Comparison of ENCODE assay signal across 25 cellular contexts in the genomic region with DNA sequence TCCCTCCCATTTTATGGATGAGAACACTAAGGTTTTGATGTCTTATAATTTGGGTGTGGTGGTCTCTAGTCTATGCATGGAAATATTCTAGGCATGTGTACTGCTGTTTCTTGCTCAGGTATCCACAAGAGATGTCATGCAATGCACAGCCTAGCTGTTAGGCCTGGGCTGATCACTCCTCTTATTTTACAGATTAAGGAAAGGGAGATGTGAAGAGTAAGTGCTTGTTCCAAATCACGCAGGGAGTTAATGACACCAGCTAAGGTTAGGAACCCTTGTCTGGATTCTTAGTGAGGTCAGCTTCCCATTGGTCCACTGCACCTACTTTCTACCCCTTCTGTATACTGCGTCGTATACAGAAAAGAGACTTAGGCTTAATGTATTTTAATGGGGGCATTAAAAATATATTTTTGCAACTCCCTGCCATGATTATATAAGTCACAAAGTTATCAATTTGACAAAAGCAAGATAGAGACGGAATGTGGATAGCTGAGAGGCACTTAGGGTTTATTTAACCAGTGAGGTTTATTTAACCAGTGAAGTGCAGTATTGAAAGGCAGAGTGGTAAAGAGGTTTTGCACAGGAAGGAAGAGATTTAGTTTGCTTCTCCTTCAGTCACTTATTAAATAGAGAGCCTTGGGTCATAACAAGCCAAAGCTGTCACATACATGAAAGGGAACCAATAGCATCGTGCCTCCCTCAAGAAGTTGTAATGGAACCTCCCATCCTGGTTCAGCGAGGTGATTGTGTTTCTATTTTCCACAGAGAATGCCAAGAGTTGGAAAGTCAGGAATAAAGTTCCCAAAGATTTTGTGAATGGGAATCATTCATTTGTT.
DNase-seq lines count a peak whose midpoint lies in the region; ATAC-seq and TF ChIP-seq lines count a peak whose summit lies in the region.
"Had no signal": no experiment of that assay in that cellular context is flagged by ENCODE, and none has a peak within 500 bp of the region (broad histone marks: within the 10 kb centered on the region; RNA-seq: fewer than 3 reads in every experiment).

No MANE protein-coding gene starts in this region.

- no peak overlapping the region for H3K4me3 Mint-ChIP-seq in WTC11
- H3K4me3 Mint-ChIP-seq: activated CD4-positive, alpha-beta T cell treated with anti-CD3 and anti-CD28 coated beads, Interleukin-2, amount 10 ng/mL, durations not matched to agents 7 days and 5 days; activated naive CD8-positive, alpha-beta T cell treated with anti-CD3 and anti-CD28 coated beads for 36 hours; memory B cell; stimulated activated naive CD8-positive, alpha-beta T cell treated with anti-CD3 and anti-CD28 coated beads, Interleukin-15, amount 100 ng/mL, for 72 hours; T-helper 1 cell treated with Interleukin-12 subunit alpha and Interleukin-12 subunit beta and Interleukin-4 antibody, amounts not matched to agents 30 μg/mL and 1 μg/mL, for 36 hours had no signal

- H3K4me3 ChIP-seq in heart left ventricle (no peak overlapping the region), left lung (no peak overlapping the region), upper lobe of right lung (no peak overlapping the region)
- H3K4me3 ChIP-seq: Peyer's patch, tibial nerve had no signal

- no peaks in the 10 kb centered on the region for H3K27me3 ChIP-seq in heart left ventricle
- no peaks in the 10 kb centered on the region for H3K27me3 ChIP-seq in left lung
- no peaks in the 10 kb centered on the region for H3K27me3 ChIP-seq in upper lobe of right lung
- H3K27me3 ChIP-seq: BE2C, Peyer's patch, tibial nerve had no signal

- WGBS in heart left ventricle, 4 donors = 49 to 54% (median 50%) methylated on average over 6 of the region's 6 CpGs

- no peak overlapping the region for H3K27ac Mint-ChIP-seq in WTC11
- H3K27ac Mint-ChIP-seq: activated CD4-positive, alpha-beta T cell treated with anti-CD3 and anti-CD28 coated beads, Interleukin-2, amount 10 ng/mL, durations not matched to agents 7 days and 5 days; activated naive CD8-positive, alpha-beta T cell treated with anti-CD3 and anti-CD28 coated beads for 36 hours; memory B cell; naive B cell; stimulated activated naive CD8-positive, alpha-beta T cell treated with anti-CD3 and anti-CD28 coated beads, Interleukin-15, amount 100 ng/mL, for 72 hours; T-helper 1 cell treated with Interleukin-12 subunit alpha and Interleukin-12 subunit beta and Interleukin-4 antibody, amounts not matched to agents 30 μg/mL and 1 μg/mL, for 36 hours had no signal

- H3K36me3 ChIP-seq in heart left ventricle (peaks cover 0 to 13% (median under 1%) of the 10 kb centered on the region in 9 donors), left lung (peaks cover 0 to 4% of the 10 kb centered on the region in 2 donors), upper lobe of right lung (peaks cover 9% of the 10 kb centered on the region)
- H3K36me3 ChIP-seq: tibial nerve had no signal

- no peak for TF ChIP-seq POLR2A in heart left ventricle (IDR thresholded peaks at IDR 0.05)

- DNase-seq in heart left ventricle (no peak), cardiac septum (ENCODE audit: low spot score) (no peak), NCI-H510A treated with DMSO at 0.1 percent for 48 hours (lab: John Stamatoyannopoulos, UW) (peak; percentile 12), left lung (no peak), upper lobe of right lung (no peak), NCI-H524 (lab: John Stamatoyannopoulos, UW) (no peak), WTC11 (ENCODE audit: low spot score) (no peak)
- DNase-seq: activated CD4-positive, alpha-beta T cell treated with anti-CD3 and anti-CD28 coated beads, Interleukin-2, amount 10 ng/mL, durations not matched to agents 7 days and 5 days; activated naive CD8-positive, alpha-beta T cell treated with anti-CD3 and anti-CD28 coated beads for 36 hours; BE2C; COR-L47; Kasumi-1; kidney; naive B cell; NCI-H1048; NCI-H1930; NK-92 treated with Interleukin-12 subunit alpha and Interleukin-12 subunit beta, amount 100 ng/mL, for 24 hours; occipital lobe; Peyer's patch; retina; stimulated activated naive CD8-positive, alpha-beta T cell treated with anti-CD3 and anti-CD28 coated beads, Interleukin-15, amount 100 ng/mL, for 72 hours had no signal

- no peaks in the 10 kb centered on the region for H3K36me3 Mint-ChIP-seq in WTC11
- H3K36me3 Mint-ChIP-seq: memory B cell, naive B cell had no signal

- peaks cover 8% of the 10 kb centered on the region; the same call in 1 of the 2 replicates for H3K4me1 Mint-ChIP-seq in WTC11
- H3K4me1 Mint-ChIP-seq: activated CD4-positive, alpha-beta T cell treated with anti-CD3 and anti-CD28 coated beads, Interleukin-2, amount 10 ng/mL, durations not matched to agents 7 days and 5 days; activated naive CD8-positive, alpha-beta T cell treated with anti-CD3 and anti-CD28 coated beads for 36 hours; memory B cell; naive B cell; stimulated activated naive CD8-positive, alpha-beta T cell treated with anti-CD3 and anti-CD28 coated beads, Interleukin-15, amount 100 ng/mL, for 72 hours had no signal

- intact Hi-C loops in heart left ventricle (cut with DNase I) = no loop called here
- intact Hi-C loops in cardiac septum (cut with DNase I) = no loop called here
- intact Hi-C loops in left lung (cut with DNase I) = no loop called here
- intact Hi-C loops in upper lobe of right lung (cut with DNase I) = no loop called here

- CTCF ChIA-PET in WTC11 (lab: Charles Lee) = no interaction called here

- no peaks in the 10 kb centered on the region for H3K9me3 ChIP-seq in heart left ventricle
- no peaks in the 10 kb centered on the region for H3K9me3 ChIP-seq in left lung
- no peaks in the 10 kb centered on the region for H3K9me3 ChIP-seq in upper lobe of right lung
- H3K9me3 ChIP-seq: BE2C, Peyer's patch, tibial nerve had no signal

- TF ChIP-seq CTCF in heart left ventricle (IDR thresholded peaks at IDR 0.05) = no peak
- no peak for TF ChIP-seq CTCF in left lung (IDR thresholded peaks at IDR 0.05)
- TF ChIP-seq CTCF in upper lobe of right lung (IDR thresholded peaks at IDR 0.05) = no peak
- no peak for TF ChIP-seq CTCF in WTC11 (IDR thresholded peaks at IDR 0.05)

- no peaks in the 10 kb centered on the region for H3K9me3 Mint-ChIP-seq in WTC11
- H3K9me3 Mint-ChIP-seq: activated CD4-positive, alpha-beta T cell treated with anti-CD3 and anti-CD28 coated beads, Interleukin-2, amount 10 ng/mL, durations not matched to agents 7 days and 5 days; activated naive CD8-positive, alpha-beta T cell treated with anti-CD3 and anti-CD28 coated beads for 36 hours; memory B cell; stimulated activated naive CD8-positive, alpha-beta T cell treated with anti-CD3 and anti-CD28 coated beads, Interleukin-15, amount 100 ng/mL, for 72 hours; T-helper 1 cell treated with Interleukin-12 subunit alpha and Interleukin-12 subunit beta and Interleukin-4 antibody, amounts not matched to agents 30 μg/mL and 1 μg/mL, for 36 hours had no signal

- H3K27ac ChIP-seq in heart left ventricle (no peak overlapping the region), left lung (no peak overlapping the region), upper lobe of right lung (no peak overlapping the region)
- H3K27ac ChIP-seq: Peyer's patch, tibial nerve had no signal

- POLR2A ChIA-PET in WTC11 (lab: Charles Lee) = no interaction called here

- H3K4me1 ChIP-seq in heart left ventricle = peaks cover 0 to 27% (median 7%) of the 10 kb centered on the region in 12 donors
- H3K4me1 ChIP-seq in left lung = peaks cover 0 to 6% of the 10 kb centered on the region in 2 donors
- H3K4me1 ChIP-seq in upper lobe of right lung = peaks cover 12% of the 10 kb centered on the region

- no peaks in the 10 kb centered on the region for H3K27me3 Mint-ChIP-seq in WTC11 (ENCODE audit: low read depth)
- H3K27me3 Mint-ChIP-seq: activated naive CD8-positive, alpha-beta T cell treated with anti-CD3 and anti-CD28 coated beads for 36 hours; memory B cell; naive B cell; stimulated activated naive CD8-positive, alpha-beta T cell treated with anti-CD3 and anti-CD28 coated beads, Interleukin-15, amount 100 ng/mL, for 72 hours had no signal

- ATAC-seq in heart left ventricle (peak in 3 of 4 donors; percentile 36 to 45 (median 41)), left lung (peak; percentile 82), upper lobe of right lung (peak; percentile 51), WTC11 (no peak), HG03108 (IDR thresholded peaks at IDR 0.05; ENCODE audit: unreplicated experiment) (no peak)
- ATAC-seq: stimulated activated naive CD8-positive, alpha-beta T cell treated with anti-CD3 and anti-CD28 coated beads, Interleukin-15, amount 100 ng/mL, for 72 hours had no signal

TF ChIP-seq in WTC11, 78 proteins besides CTCF, POLR2A, EP300 and RAD21 (continues in another document):
- TF ChIP-seq, protein P1, sequence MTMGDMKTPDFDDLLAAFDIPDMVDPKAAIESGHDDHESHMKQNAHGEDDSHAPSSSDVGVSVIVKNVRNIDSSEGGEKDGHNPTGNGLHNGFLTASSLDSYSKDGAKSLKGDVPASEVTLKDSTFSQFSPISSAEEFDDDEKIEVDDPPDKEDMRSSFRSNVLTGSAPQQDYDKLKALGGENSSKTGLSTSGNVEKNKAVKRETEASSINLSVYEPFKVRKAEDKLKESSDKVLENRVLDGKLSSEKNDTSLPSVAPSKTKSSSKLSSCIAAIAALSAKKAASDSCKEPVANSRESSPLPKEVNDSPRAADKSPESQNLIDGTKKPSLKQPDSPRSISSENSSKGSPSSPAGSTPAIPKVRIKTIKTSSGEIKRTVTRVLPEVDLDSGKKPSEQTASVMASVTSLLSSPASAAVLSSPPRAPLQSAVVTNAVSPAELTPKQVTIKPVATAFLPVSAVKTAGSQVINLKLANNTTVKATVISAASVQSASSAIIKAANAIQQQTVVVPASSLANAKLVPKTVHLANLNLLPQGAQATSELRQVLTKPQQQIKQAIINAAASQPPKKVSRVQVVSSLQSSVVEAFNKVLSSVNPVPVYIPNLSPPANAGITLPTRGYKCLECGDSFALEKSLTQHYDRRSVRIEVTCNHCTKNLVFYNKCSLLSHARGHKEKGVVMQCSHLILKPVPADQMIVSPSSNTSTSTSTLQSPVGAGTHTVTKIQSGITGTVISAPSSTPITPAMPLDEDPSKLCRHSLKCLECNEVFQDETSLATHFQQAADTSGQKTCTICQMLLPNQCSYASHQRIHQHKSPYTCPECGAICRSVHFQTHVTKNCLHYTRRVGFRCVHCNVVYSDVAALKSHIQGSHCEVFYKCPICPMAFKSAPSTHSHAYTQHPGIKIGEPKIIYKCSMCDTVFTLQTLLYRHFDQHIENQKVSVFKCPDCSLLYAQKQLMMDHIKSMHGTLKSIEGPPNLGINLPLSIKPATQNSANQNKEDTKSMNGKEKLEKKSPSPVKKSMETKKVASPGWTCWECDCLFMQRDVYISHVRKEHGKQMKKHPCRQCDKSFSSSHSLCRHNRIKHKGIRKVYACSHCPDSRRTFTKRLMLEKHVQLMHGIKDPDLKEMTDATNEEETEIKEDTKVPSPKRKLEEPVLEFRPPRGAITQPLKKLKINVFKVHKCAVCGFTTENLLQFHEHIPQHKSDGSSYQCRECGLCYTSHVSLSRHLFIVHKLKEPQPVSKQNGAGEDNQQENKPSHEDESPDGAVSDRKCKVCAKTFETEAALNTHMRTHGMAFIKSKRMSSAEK (CRISPR knock-in tag; IDR thresholded peaks at IDR 0.05; ENCODE audit: borderline replicate concordance) = no peak

Comparison
In these comparisons a context has a peak if more than half of its experiments do, and no peak if none do; other contexts are left out.
1. ATAC-seq: peak in heart left ventricle (3 of 4), left lung (single experiment) and upper lobe of right lung (single experiment); none in WTC11 (single experiment) and HG03108 (single experiment).